Comparison of ENCODE assay signal across 25 cellular contexts in genomic region chr19:11200015-11200574, GRCh38. TPM values are rescaled to one million over a fixed set of nuclear protein-coding genes. Genes with fewer than 3 reads are reported as not detected.
"Had no signal": no experiment of that assay in that cellular context is flagged by ENCODE, and none has a peak within 500 bp of the region (broad histone marks: within the 10 kb centered on the region; RNA-seq: fewer than 3 reads in every experiment).

No MANE protein-coding gene starts in this region.

- H3K27ac Mint-ChIP-seq: activated CD8-positive, alpha-beta T cell treated with anti-CD3 and anti-CD28 coated beads, Interleukin-2, amount 10 ng/mL, durations not matched to agents 7 days and 5 days; activated naive CD8-positive, alpha-beta T cell treated with anti-CD3 and anti-CD28 coated beads, Interleukin-2, amount 50 U/mL, for 24 hours; activated T-helper 1 cell treated with anti-CD3 and anti-CD28 coated beads, Interleukin-12 subunit alpha, Interleukin-12 subunit beta, Interleukin-2, Interleukin-4 antibody, amounts not matched to agents 30 ng/mL and 10 ng/mL and 1 ng/mL, durations not matched to agents 14 hours and 24 hours and 36 hours; naive thymus-derived CD4-positive, alpha-beta T cell; progenitor cell of endocrine pancreas; stimulated activated naive CD8-positive, alpha-beta T cell treated with anti-CD3 and anti-CD28 coated beads, Interleukin-15, Interleukin-2, amounts not matched to agents 100 ng/mL and 50 ng/mL, for 24 hours; T-cell; T-helper 2 cell treated with Interferon-gamma antibody and Interleukin-4, amounts not matched to agents 5 μg/mL and 100 μg/mL, for 36 hours; type B pancreatic cell had no signal

- H3K27me3 ChIP-seq: body of pancreas, cardiac muscle cell, suprapubic skin had no signal

- H3K9me3 Mint-ChIP-seq: activated naive CD8-positive, alpha-beta T cell treated with anti-CD3 and anti-CD28 coated beads, Interleukin-2, amount 50 U/mL, for 24 hours; activated T-helper 1 cell treated with anti-CD3 and anti-CD28 coated beads, Interleukin-12 subunit alpha, Interleukin-12 subunit beta, Interleukin-2, Interleukin-4 antibody, amounts not matched to agents 30 ng/mL and 10 ng/mL and 1 ng/mL, durations not matched to agents 14 hours and 24 hours and 36 hours; neural crest cell; stimulated activated naive CD8-positive, alpha-beta T cell treated with anti-CD3 and anti-CD28 coated beads, Interleukin-15, Interleukin-2, amounts not matched to agents 100 ng/mL and 50 ng/mL, for 24 hours; T-cell; T-helper 2 cell treated with Interferon-gamma antibody and Interleukin-4, amounts not matched to agents 5 μg/mL and 100 μg/mL, for 36 hours; type B pancreatic cell had no signal

- H3K27ac ChIP-seq: cardiac muscle cell, lower lobe of right lung had no signal

- H3K4me3 ChIP-seq: body of pancreas, cardiac muscle cell, lower lobe of right lung, suprapubic skin had no signal

- H3K4me3 Mint-ChIP-seq: activated CD8-positive, alpha-beta T cell treated with anti-CD3 and anti-CD28 coated beads, Interleukin-2, amount 10 ng/mL, durations not matched to agents 7 days and 5 days; activated naive CD8-positive, alpha-beta T cell treated with anti-CD3 and anti-CD28 coated beads, Interleukin-2, amount 50 U/mL, for 24 hours; stimulated activated naive CD8-positive, alpha-beta T cell treated with anti-CD3 and anti-CD28 coated beads, Interleukin-15, Interleukin-2, amounts not matched to agents 100 ng/mL and 50 ng/mL, for 24 hours had no signal

- H3K36me3 Mint-ChIP-seq: naive thymus-derived CD4-positive, alpha-beta T cell; T-cell had no signal

- H3K36me3 ChIP-seq: cardiac muscle cell had no signal

- DNase-seq: activated CD4-positive, alpha-beta T cell treated with anti-CD3 and anti-CD28 coated beads for 1 hour; activated CD4-positive, alpha-beta T cell treated with anti-CD3 and anti-CD28 coated beads, Interleukin-2, amount 50 U/mL, for 1 hour; activated CD8-positive, alpha-beta T cell treated with anti-CD3 and anti-CD28 coated beads, Interleukin-2, amount 10 ng/mL, durations not matched to agents 7 days and 5 days; activated gamma-delta T cell; activated naive CD4-positive, alpha-beta T cell treated with anti-CD3 and anti-CD28 coated beads, Interleukin-2, amount 50 U/mL, for 16 hours; activated naive CD8-positive, alpha-beta T cell treated with anti-CD3 and anti-CD28 coated beads, Interleukin-2, amount 50 U/mL, for 24 hours; body of pancreas; effector memory CD4-positive, alpha-beta T cell; left colon; lower lobe of right lung; naive thymus-derived CD4-positive, alpha-beta T cell; T-cell had no signal

- H3K9me3 ChIP-seq: body of pancreas, lower lobe of right lung, suprapubic skin had no signal

- H3K27me3 Mint-ChIP-seq: progenitor cell of endocrine pancreas, type B pancreatic cell had no signal

RNA-seq across cellular contexts. Expression of gene KANK2, which starts 2.8 kb away (rescaled TPM):
- polyA plus RNA-seq: naive thymus-derived CD4-positive, alpha-beta T cell had no signal

RNA-seq across cellular contexts. Expression of gene ANGPTL8, which starts 39.3 kb away (rescaled TPM):
- total RNA-seq: activated CD8-positive, alpha-beta T cell treated with anti-CD3 and anti-CD28 coated beads, Interleukin-2, amount 10 ng/mL, durations not matched to agents 7 days and 5 days; activated T-helper 1 cell treated with anti-CD3 and anti-CD28 coated beads, Interleukin-12 subunit alpha, Interleukin-12 subunit beta, Interleukin-2, Interleukin-4 antibody, amounts not matched to agents 30 ng/mL and 10 ng/mL and 1 ng/mL, durations not matched to agents 14 hours and 24 hours and 36 hours; body of pancreas; cardiac muscle cell; dermis microvascular lymphatic vessel endothelial cell; endothelial cell of umbilical vein; esophagus mucosa; frontal cortex; left colon; lower lobe of right lung; naive thymus-derived CD4-positive, alpha-beta T cell; neural crest cell; osteocyte; progenitor cell of endocrine pancreas; suprapubic skin; T-cell had no signal
- polyA plus RNA-seq: endothelial cell of umbilical vein; naive thymus-derived CD4-positive, alpha-beta T cell had no signal
